ENCODE assay signal across 8 cellular contexts in the genomic region with DNA sequence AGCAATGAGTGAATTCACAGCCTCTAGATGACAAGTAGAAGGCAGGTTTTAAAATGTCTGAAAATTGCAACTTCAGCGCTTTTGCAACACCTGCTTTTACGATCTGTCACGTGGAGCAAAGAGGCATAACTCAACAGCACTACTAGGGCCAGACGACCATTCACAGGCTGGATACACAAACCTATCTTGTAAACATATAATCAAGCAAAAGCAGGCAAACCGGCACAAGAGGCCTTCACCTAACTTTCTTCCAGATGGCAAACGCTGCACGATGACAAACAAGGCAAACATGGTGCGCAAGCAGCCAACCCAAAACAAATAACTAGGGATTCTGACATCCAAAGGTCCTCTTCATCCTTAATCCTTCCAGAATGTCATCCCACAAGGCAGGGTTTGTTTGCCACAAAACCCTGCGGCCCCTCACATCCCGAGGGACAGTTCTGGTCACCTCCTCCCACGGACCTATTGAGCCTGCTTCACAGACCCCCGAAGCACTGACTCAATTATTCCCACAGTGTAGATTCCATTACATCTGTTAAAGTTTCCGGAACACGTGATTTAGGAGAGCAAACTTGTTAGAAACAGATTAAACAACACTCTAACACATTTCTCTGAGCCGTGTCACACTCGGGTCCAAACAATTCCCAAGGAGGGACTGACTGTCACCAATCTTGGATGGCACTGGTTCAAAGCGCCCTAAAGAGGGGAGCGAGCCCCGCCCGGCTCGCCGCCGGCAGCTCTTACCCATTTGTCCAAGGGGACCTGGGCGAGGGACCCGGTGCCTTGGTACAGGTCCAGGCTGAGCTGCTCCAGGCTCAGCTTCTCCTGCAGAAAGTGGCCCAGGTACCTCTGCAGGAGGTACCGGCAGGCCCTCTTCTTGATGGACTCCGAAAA. TPM values are rescaled to one million over a fixed set of nuclear protein-coding genes. Genes with fewer than 3 reads are reported as not detected.
DNase-seq lines count a peak whose midpoint lies in the region; ATAC-seq and TF ChIP-seq lines count a peak whose summit lies in the region.

No MANE protein-coding gene starts in this region.

- TF ChIP-seq POLR2A in transverse colon (IDR thresholded peaks at IDR 0.05), result peak; percentile 77

- no peak for TF ChIP-seq CTCF in BE2C (IDR thresholded peaks at IDR 0.05; ENCODE audit: low read depth, low read length)
- no peak for TF ChIP-seq CTCF in PC-9 (conservative IDR thresholded peaks at IDR 0.05)
- no peak for TF ChIP-seq CTCF in fibroblast of the aortic adventitia (IDR thresholded peaks at IDR 0.05; ENCODE audit: insufficient read depth, low read length)
- TF ChIP-seq CTCF in neural crest cell (conservative IDR thresholded peaks at IDR 0.05), result no peak
- TF ChIP-seq CTCF in transverse colon (IDR thresholded peaks at IDR 0.05), result peak in 1 of 5 experiments; percentile 9

- H3K27me3 ChIP-seq in BE2C (no peaks in the 10 kb centered on the region), PC-9 (ENCODE audit: insufficient read depth, low read depth) (no peaks in the 10 kb centered on the region), transverse colon (no peaks in the 10 kb centered on the region)

- H2AFZ ChIP-seq in PC-9, result peak overlapping the region; percentile 93

- peaks cover 10% of the 10 kb centered on the region; the same call in 1 of the 2 replicates for H3F3A ChIP-seq in PC-9 (ENCODE audit: insufficient read depth, low read depth)

- TF ChIP-seq EP300 in transverse colon (IDR thresholded peaks at IDR 0.05; ENCODE audit: low read depth), result no peak

- no peaks in the 10 kb centered on the region for H4K20me1 ChIP-seq in PC-9 (ENCODE audit: insufficient read depth)

- H3K36me3 Mint-ChIP-seq in activated T-helper 17 cell treated with anti-CD3 and anti-CD28 coated beads, Interleukin-2, amount 50 U/mL, for 72 hours (ENCODE audit: low read depth), result peaks cover 9% of the 10 kb centered on the region
- H3K36me3 Mint-ChIP-seq in neural crest cell (ENCODE audit: low read depth), result no peaks in the 10 kb centered on the region

- WGBS in transverse colon (ENCODE audit: low coverage in 1 of 2), 2 donors, result 0 to 1% methylated on average over 4 to 27 of the region's 27 CpGs

- H3K4me2 ChIP-seq in PC-9, result peak overlapping the region; percentile 93

- H3K27me3 Mint-ChIP-seq in activated T-helper 17 cell treated with anti-CD3 and anti-CD28 coated beads, Interleukin-2, amount 50 U/mL, for 72 hours, result no peaks in the 10 kb centered on the region
- H3K27me3 Mint-ChIP-seq in neural crest cell (ENCODE audit: low read depth), result no peaks in the 10 kb centered on the region

- H3K79me2 ChIP-seq in PC-9 (ENCODE audit: low read depth), result peaks cover 47% of the 10 kb centered on the region

- in situ Hi-C loops in transverse colon (cut with MboI; ENCODE audit: low pct_ligation_motif_present in 1 of 4, low pct_unique_long_range_greater_than_20kb in 1 of 4, low sequenced_read_pairs in 3 of 4), result no loop called here

- ATAC-seq in GM19324 (IDR thresholded peaks at IDR 0.05; ENCODE audit: low FRiP score, unreplicated experiment), result peak; percentile 15
- peak; percentile 25 for ATAC-seq in activated T-helper 17 cell treated with anti-CD3 and anti-CD28 coated beads, Interleukin-2, amount 50 U/mL, for 72 hours (replicated peaks)

- intact Hi-C loops in PC-9 (cut with micrococcal nuclease; ENCODE audit: unreplicated experiment) (loop anchor here (5.0 kb wide), 1 partner anchor 140 kb away; the partner anchor contains the start of gene PAPOLA), transverse colon (cut with DNase I; ENCODE audit: low total_unique reads) (no loop called here)

- H3K27ac Mint-ChIP-seq in activated T-helper 17 cell treated with anti-CD3 and anti-CD28 coated beads, Interleukin-2, amount 50 U/mL, for 72 hours, result peak overlapping the region; percentile 93
- H3K27ac Mint-ChIP-seq in neural crest cell (ENCODE audit: unreplicated experiment), result peak overlapping the region; percentile 67

- H3K4me3 Mint-ChIP-seq in activated T-helper 17 cell treated with anti-CD3 and anti-CD28 coated beads, Interleukin-2, amount 50 U/mL, for 72 hours, result peak overlapping the region; percentile 91
- peak overlapping the region; percentile 86 for H3K4me3 Mint-ChIP-seq in neural crest cell

- no TSS peak for BruUV-seq in PC-9 (replicated peaks; lab: Mats Ljungman, UMichigan)

- H3K9me3 ChIP-seq in BE2C (no peaks in the 10 kb centered on the region), PC-9 (ENCODE audit: insufficient read depth, low read depth) (no peaks in the 10 kb centered on the region), transverse colon (no peaks in the 10 kb centered on the region)

- POLR2A ChIA-PET in PC-9 (lab: Charles Lee; ENCODE audit: unreplicated experiment), result no interaction called here

- H3K4me1 ChIP-seq in BE2C (peaks cover 4% of the 10 kb centered on the region; the same call in 1 of the 2 replicates), PC-9 (replicated peaks; ENCODE audit: insufficient read depth) (peaks cover 21% of the 10 kb centered on the region), transverse colon (peaks cover 9 to 55% (median 28%) of the 10 kb centered on the region in 4 donors)

- H3K4me3 ChIP-seq in BE2C (ENCODE audit: low read depth, low read length) (peak overlapping the region; percentile 97), PC-9 (peak overlapping the region; percentile 95), fibroblast of the aortic adventitia (ENCODE audit: low read depth, low read length) (peak overlapping the region; percentile 91), transverse colon (peak overlapping the region; percentile 70 to 98 (median 92))

- H3K27ac ChIP-seq in PC-9 (peak overlapping the region; percentile 16; the same call in 1 of the 2 replicates), transverse colon (peak overlapping the region; percentile 94 to 98 (median 97))

- H3K36me3 ChIP-seq in BE2C (no peaks in the 10 kb centered on the region), PC-9 (ENCODE audit: low read depth) (no peaks in the 10 kb centered on the region), transverse colon (no peaks in the 10 kb centered on the region)

- H3K9me2 ChIP-seq in PC-9 (ENCODE audit: insufficient read depth), result no peaks in the 10 kb centered on the region

- H3K4me1 Mint-ChIP-seq in activated T-helper 17 cell treated with anti-CD3 and anti-CD28 coated beads, Interleukin-2, amount 50 U/mL, for 72 hours, result peaks cover 30% of the 10 kb centered on the region
- peaks cover 55% of the 10 kb centered on the region for H3K4me1 Mint-ChIP-seq in neural crest cell

- DNase-seq in BE2C (no peak), HT-29 (ENCODE audit: low spot score) (peak; percentile 61), PC-9 (peak; percentile 4 to 63), fibroblast of the aortic adventitia (ENCODE audit: low read depth) (peak; percentile 40), neural crest cell (ENCODE audit: low read depth, low spot score) (no peak), transverse colon (peak; percentile 68)

- H3K9me3 Mint-ChIP-seq in activated T-helper 17 cell treated with anti-CD3 and anti-CD28 coated beads, Interleukin-2, amount 50 U/mL, for 72 hours, result no peaks in the 10 kb centered on the region
- no peaks in the 10 kb centered on the region for H3K9me3 Mint-ChIP-seq in neural crest cell

- CTCF ChIA-PET in PC-9 (lab: Charles Lee), result no interaction called here

RNA-seq across cellular contexts. Expression of gene ATG2B, which starts 0.8 kb away (rescaled TPM):
- 9.1 TPM for polyA plus RNA-seq in BE2C (2012; ENCODE audit: insufficient read depth, insufficient read length, low read depth)
- total RNA-seq in HT-29 (2014; rRNA removed; shearing (Covaris generic)), result 5.8 and 6.1 TPM in 2 replicates
- total RNA-seq in PC-9 (2021), result 3.9 and 6.6 TPM in 2 replicates
- 10 to 100 TPM; 18.3 to 20.5 TPM for total RNA-seq in activated T-helper 17 cell treated with anti-CD3 and anti-CD28 coated beads, Interleukin-2, amount 50 U/mL, for 72 hours
- 15.9 and 28.7 TPM in 2 replicates for total RNA-seq in fibroblast of the aortic adventitia (ENCODE audit: low replicate concordance)
- 17.0 and 19.5 TPM in 2 replicates for total RNA-seq in neural crest cell
- 10 to 100 TPM; 30.7 to 47.5 (median 42.7) TPM for total RNA-seq in transverse colon

RNA-seq across cellular contexts. Expression of gene GSKIP, which starts 1.0 kb away (rescaled TPM):
- 15.0 TPM for polyA plus RNA-seq in BE2C (2012; ENCODE audit: insufficient read depth, insufficient read length, low read depth)
- total RNA-seq in HT-29 (2014; rRNA removed; shearing (Covaris generic)), result 8.8 and 16.9 TPM in 2 replicates
- total RNA-seq in PC-9 (2021) (7.2 and 13.4 TPM in 2 replicates), fibroblast of the aortic adventitia (ENCODE audit: low replicate concordance) (21.9 and 33.9 TPM in 2 replicates), neural crest cell (21.3 and 29.4 TPM in 2 replicates), transverse colon (100 to 1,000 TPM in 1 of 4 donors, 10 to 100 TPM in 3; 41.0 to 151 (median 64.9) TPM)
- 10 to 100 TPM in 1 of 2 donors, 1 to 10 TPM in 1; 8.8 to 19.8 TPM for total RNA-seq in activated T-helper 17 cell treated with anti-CD3 and anti-CD28 coated beads, Interleukin-2, amount 50 U/mL, for 72 hours

RNA-seq across cellular contexts. Expression of gene AK7, which starts 29.6 kb away (rescaled TPM):
- not detected for polyA plus RNA-seq in BE2C (2012; ENCODE audit: insufficient read depth, insufficient read length, low read depth)
- total RNA-seq in HT-29 (2014; rRNA removed; shearing (Covaris generic)), result 0.23 TPM in 1 of 2 replicates, not detected in the other
- 2.1 and 2.5 TPM in 2 replicates for total RNA-seq in PC-9 (2021)
- under 1 TPM; 0.35 to 0.95 TPM for total RNA-seq in activated T-helper 17 cell treated with anti-CD3 and anti-CD28 coated beads, Interleukin-2, amount 50 U/mL, for 72 hours
- 0.27 and 0.33 TPM in 2 replicates for total RNA-seq in fibroblast of the aortic adventitia (ENCODE audit: low replicate concordance)
- total RNA-seq in neural crest cell, result 4.8 and 8.1 TPM in 2 replicates
- total RNA-seq in transverse colon, result 1 to 10 TPM in 3 of 4 donors, under 1 TPM in 1; 0.40 to 5.6 (median 3.0) TPM

Comparison
In these comparisons a context has a peak if more than half of its experiments do, and no peak if none do; other contexts are left out.
1. DNase-seq: peak in HT-29 (single experiment), PC-9 (2 of 2), fibroblast of the aortic adventitia (single experiment) and transverse colon (single experiment); none in BE2C (single experiment) and neural crest cell (single experiment).
2. Peak in every context shown above with its lines, with median percentiles within 50 percentile points of each other: H3K4me3 ChIP-seq.